15 cellular contexts compared by ENCODE assay signal in genomic region chr22:23313791-23314567, GRCh38.
"Had no signal": no experiment of that assay in that cellular context is flagged by ENCODE, and none has a peak within 500 bp of the region (broad histone marks: within the 10 kb centered on the region; RNA-seq: fewer than 3 reads in every experiment).

No MANE protein-coding gene starts in this region.

- H3K9me3 Mint-ChIP-seq: dendritic cell treated with granulocyte-macrophage colony-stimulating factor and Interleukin-4, amounts not matched to agents 40 ng/mL and 50 ng/mL, for 4 days; naive thymus-derived CD4-positive, alpha-beta T cell had no signal

- H3K4me1 ChIP-seq: gastroesophageal sphincter, prostate gland, right lobe of liver had no signal

- H3K27ac ChIP-seq: brain microvascular endothelial cell, gastroesophageal sphincter, neutrophil, prostate gland, right lobe of liver, thoracic aorta had no signal

- H3K4me3 Mint-ChIP-seq: activated naive CD8-positive, alpha-beta T cell; dendritic cell treated with granulocyte-macrophage colony-stimulating factor and Interleukin-4, amounts not matched to agents 40 ng/mL and 50 ng/mL, for 4 days; naive thymus-derived CD4-positive, alpha-beta T cell had no signal

- H3K27ac Mint-ChIP-seq: activated naive CD8-positive, alpha-beta T cell; dendritic cell treated with granulocyte-macrophage colony-stimulating factor and Interleukin-4, amounts not matched to agents 40 ng/mL and 50 ng/mL, for 4 days had no signal

- H3K27me3 Mint-ChIP-seq: activated naive CD8-positive, alpha-beta T cell; dendritic cell treated with granulocyte-macrophage colony-stimulating factor and Interleukin-4, amounts not matched to agents 40 ng/mL and 50 ng/mL, for 4 days; naive thymus-derived CD4-positive, alpha-beta T cell had no signal

- H3K36me3 Mint-ChIP-seq: activated naive CD8-positive, alpha-beta T cell had no signal

- ATAC-seq: activated CD4-positive, CD25-positive, alpha-beta regulatory T cell treated with anti-CD3 and anti-CD28 coated beads, Interleukin-2, amount 50 U/mL, for 24 hours; gastroesophageal sphincter; left cardiac atrium; naive thymus-derived CD4-positive, alpha-beta T cell; right lobe of liver had no signal

- H3K4me1 Mint-ChIP-seq: naive thymus-derived CD4-positive, alpha-beta T cell had no signal

- H3K9me3 ChIP-seq: gastroesophageal sphincter, neutrophil, prostate gland, right lobe of liver, thoracic aorta had no signal

- DNase-seq: activated CD4-positive, alpha-beta T cell treated with anti-CD3 and anti-CD28 coated beads, Interleukin-2, amount 50 U/mL, for 1 hour; brain microvascular endothelial cell; cerebellar nuclear complex; effector memory CD4-positive, alpha-beta T cell; left cardiac atrium; naive thymus-derived CD4-positive, alpha-beta T cell; right lobe of liver had no signal

- H3K36me3 ChIP-seq: prostate gland had no signal

- H3K4me3 ChIP-seq: gastroesophageal sphincter, lung, prostate gland, right lobe of liver, thoracic aorta had no signal

- H3K27me3 ChIP-seq: brain microvascular endothelial cell, gastroesophageal sphincter, neutrophil, right lobe of liver had no signal
